Comparison of ENCODE assay signal across 10 cellular contexts in the genomic region with DNA sequence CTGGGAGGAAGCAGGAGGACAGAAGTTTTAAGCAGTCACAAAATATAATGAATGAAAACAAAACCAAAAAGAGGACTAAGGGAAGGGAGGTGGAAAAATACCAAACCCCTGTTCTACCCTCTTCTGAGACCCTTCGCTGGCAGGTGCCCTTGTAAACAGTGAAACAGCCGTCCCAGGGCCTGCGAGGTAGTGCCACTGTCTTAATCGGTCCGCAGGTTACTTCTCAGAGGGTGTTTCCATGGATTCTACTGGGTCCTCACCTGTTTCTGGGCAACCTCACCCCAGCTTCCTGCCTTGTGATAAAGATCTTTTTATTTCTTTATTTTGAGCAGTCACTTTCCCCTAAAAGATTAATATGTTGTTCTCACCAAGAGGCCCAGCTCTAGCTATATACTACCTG.
DNase-seq lines count a peak whose midpoint lies in the region; ATAC-seq and TF ChIP-seq lines count a peak whose summit lies in the region.
"Had no signal": no experiment of that assay in that cellular context is flagged by ENCODE, and none has a peak within 500 bp of the region (broad histone marks: within the 10 kb centered on the region; RNA-seq: fewer than 3 reads in every experiment).

No MANE protein-coding gene starts in this region.

- intact Hi-C loops in A673 (cut with micrococcal nuclease; ENCODE audit: unreplicated experiment) (loop anchor here (1.0 to 5.0 kb wide), 4 partner anchors 27 to 290 kb away; no protein-coding TSS in a partner anchor), mucosa of descending colon (cut with DNase I, micrococcal nuclease) (loop anchor here in 1 of 2 donors (5.0 kb wide), 2 partner anchors 150 to 155 kb away; no protein-coding TSS in a partner anchor), posterior cingulate gyrus (cut with DNase I) (loop anchor here (1.0 to 5.0 kb wide), 2 partner anchors 27 to 150 kb away; no protein-coding TSS in a partner anchor)

- no peaks in the 10 kb centered on the region for H3K27me3 Mint-ChIP-seq in activated T-cell treated with anti-CD3 and anti-CD28 coated beads, Interleukin-2, amount 50 U/mL, for 72 hours (ENCODE audit: low read depth)

- no peaks in the 10 kb centered on the region for H3K36me3 Mint-ChIP-seq in activated T-cell treated with anti-CD3 and anti-CD28 coated beads, Interleukin-2, amount 50 U/mL, for 72 hours (ENCODE audit: insufficient read depth in 2 of 2)

- BruUV-seq in A673 (replicated peaks; lab: Mats Ljungman, UMichigan) = no TSS peak

- H3K9me3 ChIP-seq in A673 (ENCODE audit: low read depth, low read length, poor library complexity, severe bottlenecking) = no peaks in the 10 kb centered on the region
- H3K9me3 ChIP-seq in mucosa of descending colon = no peaks in the 10 kb centered on the region
- H3K9me3 ChIP-seq: MG63 had no signal

- no peak overlapping the region for H3K27ac ChIP-seq in A673 (ENCODE audit: low read depth, low read length, poor library complexity, severe bottlenecking)

- TF ChIP-seq CTCF in A673 (conservative IDR thresholded peaks at IDR 0.05; ENCODE audit: low read depth, low read length) (no peak), mucosa of descending colon (IDR thresholded peaks at IDR 0.05) (no peak), foreskin fibroblast (IDR thresholded peaks at IDR 0.05; ENCODE audit: low read depth, low read length) (no peak)

- H3K4me3 ChIP-seq in A673 (ENCODE audit: low read depth, low read length, poor library complexity, severe bottlenecking) = peak overlapping the region; percentile 47
- H3K4me3 ChIP-seq in mucosa of descending colon = no peak overlapping the region
- H3K4me3 ChIP-seq in foreskin fibroblast (ENCODE audit: low read depth in 1 of 2, low read length in 2 of 2) = no peak overlapping the region
- H3K4me3 ChIP-seq: lung had no signal

- H3K27me3 ChIP-seq in A673 (replicated peaks; ENCODE audit: insufficient read depth, low read depth, low read length, poor library complexity) = no peaks in the 10 kb centered on the region
- H3K27me3 ChIP-seq: MG63 had no signal

- CTCF ChIA-PET in A673 (lab: Charles Lee) = interaction anchor here (0.6 to 1.8 kb wide), 4 partner anchors 26 to 315 kb away, joined by 3 to 8 read pairs (median 5); no protein-coding TSS in a partner anchor

- peaks cover 0 to 1% of the 10 kb centered on the region in 2 donors for H3K9me3 Mint-ChIP-seq in activated T-cell treated with anti-CD3 and anti-CD28 coated beads, Interleukin-2, amount 50 U/mL, for 72 hours

- no peak for DNase-seq in A673 (ENCODE audit: low spot score)
- DNase-seq in activated T-cell treated with anti-CD3 and anti-CD28 coated beads, Interleukin-2, amount 50 U/mL, for 72 hours = peak in 1 of 2 donors; percentile 8
- DNase-seq in mucosa of descending colon = no peak
- no peak for DNase-seq in posterior cingulate gyrus
- DNase-seq in GM19238 (ENCODE audit: insufficient read length, low spot score) = no peak
- no peak for DNase-seq in foreskin fibroblast
- DNase-seq in SHP77 (lab: John Stamatoyannopoulos, UW) = no peak

- ATAC-seq in GM21529 (IDR thresholded peaks at IDR 0.05; ENCODE audit: unreplicated experiment) (peak; percentile 7), mucosa of descending colon (peak; percentile 6)
- peak in 1 of 2 donors; percentile 10 for ATAC-seq in activated T-cell treated with anti-CD3 and anti-CD28 coated beads, Interleukin-2, amount 50 U/mL, for 72 hours (replicated peaks in 1 of 2)

- peaks cover 8% of the 10 kb centered on the region for H3K4me1 ChIP-seq in A673 (ENCODE audit: insufficient read depth, low read length, poor library complexity, severe bottlenecking)
- H3K4me1 ChIP-seq in mucosa of descending colon (ENCODE audit: low read depth) = peaks cover 28% of the 10 kb centered on the region

- H3K4me1 Mint-ChIP-seq in activated T-cell treated with anti-CD3 and anti-CD28 coated beads, Interleukin-2, amount 50 U/mL, for 72 hours (ENCODE audit: low read depth) = peaks cover 47% of the 10 kb centered on the region

- H3K36me3 ChIP-seq in A673 (ENCODE audit: insufficient read depth, low read length, poor library complexity, severe bottlenecking) = no peaks in the 10 kb centered on the region
- H3K36me3 ChIP-seq in mucosa of descending colon (ENCODE audit: low read depth) = no peaks in the 10 kb centered on the region
- H3K36me3 ChIP-seq: MG63 had no signal

- peak overlapping the region; percentile 85 to 100 for H3K4me3 Mint-ChIP-seq in activated T-cell treated with anti-CD3 and anti-CD28 coated beads, Interleukin-2, amount 50 U/mL, for 72 hours

- H3K27ac Mint-ChIP-seq in activated T-cell treated with anti-CD3 and anti-CD28 coated beads, Interleukin-2, amount 50 U/mL, for 72 hours = peak overlapping the region; percentile 98

- POLR2A ChIA-PET in A673 (lab: Charles Lee; ENCODE audit: low non-redundant PET) = no interaction called here
